ENCODE assay signal across 10 cellular contexts in the genomic region with DNA sequence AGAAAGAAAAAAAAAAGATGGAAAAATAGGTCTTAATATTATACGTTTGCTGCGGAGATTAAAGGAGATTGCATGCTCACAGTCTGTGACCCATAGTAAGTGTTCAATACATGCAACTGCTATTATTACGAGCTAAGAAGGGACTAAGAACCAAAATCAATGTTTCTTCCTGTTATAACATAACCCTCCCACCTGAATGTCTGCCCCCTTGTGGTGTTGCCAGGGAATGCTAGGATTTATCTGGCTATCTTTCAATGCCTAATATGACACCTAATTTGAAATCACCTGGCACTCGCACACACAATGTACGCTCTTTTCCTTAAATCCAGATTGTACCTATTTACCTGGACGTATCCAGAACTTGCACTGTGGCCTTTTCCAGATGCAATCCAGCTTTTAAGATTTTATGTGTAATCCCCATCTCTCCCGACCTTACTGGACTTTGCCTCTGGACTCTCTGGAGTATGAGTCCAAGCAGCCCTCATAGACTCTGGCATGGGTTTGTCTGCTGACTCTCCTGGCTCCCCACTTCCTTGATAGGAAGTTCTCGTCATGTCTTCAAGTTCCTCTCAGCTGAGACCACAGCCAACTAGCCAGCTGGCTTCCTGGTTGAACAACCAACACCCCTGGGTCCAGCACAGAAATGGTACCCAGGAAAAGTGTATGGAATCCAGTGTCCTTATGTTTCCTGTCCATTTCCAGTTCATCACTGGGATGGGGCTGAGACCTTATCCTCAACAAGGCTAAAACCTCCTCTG.
DNase-seq lines count a peak whose midpoint lies in the region; TF ChIP-seq lines count a peak whose summit lies in the region.
"Had no signal": no experiment of that assay in that cellular context is flagged by ENCODE, and none has a peak within 500 bp of the region (broad histone marks: within the 10 kb centered on the region; RNA-seq: fewer than 3 reads in every experiment).

No MANE protein-coding gene starts in this region.

- TF ChIP-seq EP300 in tibial nerve (IDR thresholded peaks at IDR 0.05) = no peak

- TF ChIP-seq POLR2A in esophagus squamous epithelium (IDR thresholded peaks at IDR 0.05) (no peak), tibial nerve (IDR thresholded peaks at IDR 0.05) (no peak)

- H3K4me3 ChIP-seq in esophagus squamous epithelium (no peak overlapping the region), tibial nerve (no peak overlapping the region)

- H3K4me1 ChIP-seq in esophagus squamous epithelium = peaks cover 13 to 86% (median 49%) of the 10 kb centered on the region in 3 donors
- peaks cover 0 to 19% (median 1%) of the 10 kb centered on the region in 4 donors for H3K4me1 ChIP-seq in tibial nerve

- TF ChIP-seq CTCF in brain (conservative IDR thresholded peaks at IDR 0.05) = peak; percentile 26 to 57
- TF ChIP-seq CTCF in nephron progenitor cell (IDR thresholded peaks at IDR 0.05) = peak; percentile 29
- TF ChIP-seq CTCF in esophagus squamous epithelium (IDR thresholded peaks at IDR 0.05) = peak in 1 of 6 experiments; percentile 41
- TF ChIP-seq CTCF in tibial nerve (IDR thresholded peaks at IDR 0.05) = peak in 1 of 5 experiments; percentile 14

- intact Hi-C loops in esophagus squamous epithelium (cut with DNase I) = no loop called here

- H3K36me3 ChIP-seq in esophagus squamous epithelium (no peaks in the 10 kb centered on the region), tibial nerve (no peaks in the 10 kb centered on the region)

- H3K36me3 Mint-ChIP-seq in brain (no peaks in the 10 kb centered on the region), nephron progenitor cell (ENCODE audit: low read depth) (peaks cover 47% of the 10 kb centered on the region)
- H3K36me3 Mint-ChIP-seq: CD8-positive, alpha-beta memory T cell had no signal

- H3K9me3 Mint-ChIP-seq in brain (peaks cover 0 to 3% (median 0%) of the 10 kb centered on the region in 5 experiments), nephron progenitor cell (peaks cover 4% of the 10 kb centered on the region)
- H3K9me3 Mint-ChIP-seq: CD8-positive, alpha-beta memory T cell; T-helper 1 cell treated with Interleukin-12 subunit alpha and Interleukin-12 subunit beta and Interleukin-4 antibody, amounts not matched to agents 30 μg/mL and 1 μg/mL, for 36 hours had no signal

- H3K27ac Mint-ChIP-seq in brain (peak overlapping the region in 1 of 5 experiments; percentile 96), nephron progenitor cell (peak overlapping the region; percentile 38)
- H3K27ac Mint-ChIP-seq: CD8-positive, alpha-beta memory T cell; T-helper 1 cell treated with Interleukin-12 subunit alpha and Interleukin-12 subunit beta and Interleukin-4 antibody, amounts not matched to agents 30 μg/mL and 1 μg/mL, for 36 hours had no signal

- H3K4me1 Mint-ChIP-seq in brain (peaks cover 67% of the 10 kb centered on the region), nephron progenitor cell (peaks cover 54% of the 10 kb centered on the region)
- H3K4me1 Mint-ChIP-seq: CD8-positive, alpha-beta memory T cell had no signal

- peak overlapping the region in 1 of 4 donors; percentile 2 for H3K27ac ChIP-seq in esophagus squamous epithelium
- H3K27ac ChIP-seq in tibial nerve = no peak overlapping the region

- H3K27me3 ChIP-seq in esophagus squamous epithelium (no peaks in the 10 kb centered on the region), tibial nerve (no peaks in the 10 kb centered on the region)

- H3K27me3 Mint-ChIP-seq in brain = no peaks in the 10 kb centered on the region
- no peaks in the 10 kb centered on the region for H3K27me3 Mint-ChIP-seq in nephron progenitor cell (ENCODE audit: low read depth, poor library complexity)

- 85 to 86% methylated on average over 8 of the region's 8 CpGs for WGBS in esophagus squamous epithelium, 2 donors
- WGBS in tibial nerve, 2 donors = 87 to 92% methylated on average over 8 of the region's 8 CpGs

- peak; percentile 34 for DNase-seq in NCI-H82 (lab: John Stamatoyannopoulos, UW)
- no peak for DNase-seq in NCI-H82 treated with DMSO at 0.1 percent for 48 hours (lab: John Stamatoyannopoulos, UW; ENCODE audit: unreplicated experiment)
- DNase-seq in HuH-7 (ENCODE audit: low spot score) = peak; percentile 69
- no peak for DNase-seq in nephron progenitor cell
- DNase-seq in esophagus squamous epithelium (lab: John Stamatoyannopoulos, UW) = no peak
- DNase-seq in tibial nerve (ENCODE audit: low spot score in 2 of 2) = no peak
- DNase-seq in activated CD8-positive, alpha-beta memory T cell treated with anti-CD3 and anti-CD28 coated beads, Interleukin-2, amount 50 U/mL, for 4 hours = no peak
- DNase-seq: CD8-positive, alpha-beta memory T cell had no signal

- H3K4me3 Mint-ChIP-seq in brain (no peak overlapping the region), nephron progenitor cell (no peak overlapping the region)
- H3K4me3 Mint-ChIP-seq: CD8-positive, alpha-beta memory T cell; T-helper 1 cell treated with Interleukin-12 subunit alpha and Interleukin-12 subunit beta and Interleukin-4 antibody, amounts not matched to agents 30 μg/mL and 1 μg/mL, for 36 hours had no signal

- H3K9me3 ChIP-seq in esophagus squamous epithelium = no peaks in the 10 kb centered on the region
- no peaks in the 10 kb centered on the region for H3K9me3 ChIP-seq in tibial nerve

Comparison
In these comparisons a context has a peak if more than half of its experiments do, and no peak if none do; other contexts are left out.
1. DNase-seq: peak in NCI-H82 (single experiment) and HuH-7 (single experiment); none in NCI-H82 treated with DMSO at 0.1 percent for 48 hours (single experiment), nephron progenitor cell (single experiment), esophagus squamous epithelium (single experiment), tibial nerve (0 of 2) and activated CD8-positive, alpha-beta memory T cell treated with anti-CD3 and anti-CD28 coated beads, Interleukin-2, amount 50 U/mL, for 4 hours (single experiment).